Comparison of ENCODE assay signal across 8 cellular contexts in genomic region chr1:228084797-228085196, GRCh38. TPM values are rescaled to one million over a fixed set of nuclear protein-coding genes. Genes with fewer than 3 reads are reported as not detected.
DNase-seq lines count a peak whose midpoint lies in the region; ATAC-seq lines count a peak whose summit lies in the region.
"Had no signal": no experiment of that assay in that cellular context is flagged by ENCODE, and none has a peak within 500 bp of the region (broad histone marks: within the 10 kb centered on the region; RNA-seq: fewer than 3 reads in every experiment).

No MANE protein-coding gene starts in this region.

- H3K4me1 ChIP-seq in HUES6 (ENCODE audit: control insufficient read depth, insufficient read depth, low read length), result peaks cover 42% of the 10 kb centered on the region

- H3K4me3 ChIP-seq in HUES6 (ENCODE audit: low read depth, low read length) (peak overlapping the region; percentile 100), iPS-11a (ENCODE audit: low read depth, low read length) (peak overlapping the region; percentile 89)

- peaks cover 48% of the 10 kb centered on the region for H3K36me3 Mint-ChIP-seq in activated naive CD8-positive, alpha-beta T cell treated with anti-CD3 and anti-CD28 coated beads for 36 hours
- peaks cover 7% of the 10 kb centered on the region for H3K36me3 Mint-ChIP-seq in stimulated activated memory B cell treated with anti-CD40 and anti-IgM and Interleukin-4, amounts not matched to agents 10 μg/mL and 1 μg/mL and 100 μg/mL, for 72 hours

- ATAC-seq in stimulated activated memory B cell treated with anti-CD40 and anti-IgM and Interleukin-4, amounts not matched to agents 10 μg/mL and 1 μg/mL and 100 μg/mL, for 72 hours, result no peak

- peaks cover 1% of the 10 kb centered on the region; the same call in 1 of the 2 replicates for H3K27me3 ChIP-seq in HUES6 (ENCODE audit: control insufficient read depth, insufficient read depth, low read length)

- DNase-seq in activated naive CD8-positive, alpha-beta T cell treated with anti-CD3 and anti-CD28 coated beads for 36 hours, result no peak
- no peak for DNase-seq in AG20443 (ENCODE audit: low spot score)
- no peak for DNase-seq in midbrain (lab: John Stamatoyannopoulos, UW)
- DNase-seq in SIG-M5 (lab: John Stamatoyannopoulos, UW), result no peak
- DNase-seq: GOT3 had no signal

- no peak overlapping the region for H3K27ac ChIP-seq in HUES6 (ENCODE audit: low read depth, low read length)

- H3K9me3 Mint-ChIP-seq in activated naive CD8-positive, alpha-beta T cell treated with anti-CD3 and anti-CD28 coated beads for 36 hours, result no peaks in the 10 kb centered on the region
- no peaks in the 10 kb centered on the region for H3K9me3 Mint-ChIP-seq in stimulated activated memory B cell treated with anti-CD40 and anti-IgM and Interleukin-4, amounts not matched to agents 10 μg/mL and 1 μg/mL and 100 μg/mL, for 72 hours

- peaks cover 25% of the 10 kb centered on the region for H3K36me3 ChIP-seq in HUES6 (ENCODE audit: control insufficient read depth, insufficient read depth, low read length)

- peak overlapping the region; percentile 94 for H3K9ac ChIP-seq in HUES6 (ENCODE audit: low read length)

- peak overlapping the region; percentile 88 for H3K4me3 Mint-ChIP-seq in activated naive CD8-positive, alpha-beta T cell treated with anti-CD3 and anti-CD28 coated beads for 36 hours
- peak overlapping the region; percentile 94 for H3K4me3 Mint-ChIP-seq in stimulated activated memory B cell treated with anti-CD40 and anti-IgM and Interleukin-4, amounts not matched to agents 10 μg/mL and 1 μg/mL and 100 μg/mL, for 72 hours

- H3K27me3 Mint-ChIP-seq in activated naive CD8-positive, alpha-beta T cell treated with anti-CD3 and anti-CD28 coated beads for 36 hours, result no peaks in the 10 kb centered on the region
- H3K27me3 Mint-ChIP-seq in stimulated activated memory B cell treated with anti-CD40 and anti-IgM and Interleukin-4, amounts not matched to agents 10 μg/mL and 1 μg/mL and 100 μg/mL, for 72 hours, result no peaks in the 10 kb centered on the region

- H3K4me1 Mint-ChIP-seq in activated naive CD8-positive, alpha-beta T cell treated with anti-CD3 and anti-CD28 coated beads for 36 hours, result peaks cover 63% of the 10 kb centered on the region
- peaks cover 81% of the 10 kb centered on the region for H3K4me1 Mint-ChIP-seq in stimulated activated memory B cell treated with anti-CD40 and anti-IgM and Interleukin-4, amounts not matched to agents 10 μg/mL and 1 μg/mL and 100 μg/mL, for 72 hours

- H3K9me3 ChIP-seq in HUES6 (ENCODE audit: control insufficient read depth, insufficient read depth, low read depth, low read length), result no peaks in the 10 kb centered on the region

- H3K27ac Mint-ChIP-seq in activated naive CD8-positive, alpha-beta T cell treated with anti-CD3 and anti-CD28 coated beads for 36 hours, result peak overlapping the region; percentile 92
- H3K27ac Mint-ChIP-seq in stimulated activated memory B cell treated with anti-CD40 and anti-IgM and Interleukin-4, amounts not matched to agents 10 μg/mL and 1 μg/mL and 100 μg/mL, for 72 hours, result peak overlapping the region; percentile 93

RNA-seq across cellular contexts. Expression of gene ARF1, which starts 2.3 kb away (rescaled TPM):
- 100 to 1,000 TPM; 342 to 350 TPM for total RNA-seq in activated naive CD8-positive, alpha-beta T cell treated with anti-CD3 and anti-CD28 coated beads for 36 hours

RNA-seq across cellular contexts. Expression of gene C1orf35, which starts 18.3 kb away (rescaled TPM):
- total RNA-seq in activated naive CD8-positive, alpha-beta T cell treated with anti-CD3 and anti-CD28 coated beads for 36 hours, result 10 to 100 TPM; 24.4 to 26.1 TPM

RNA-seq across cellular contexts. Expression of gene MRPL55, which starts 24.3 kb away (rescaled TPM):
- total RNA-seq in activated naive CD8-positive, alpha-beta T cell treated with anti-CD3 and anti-CD28 coated beads for 36 hours, result 10 to 100 TPM; 75.0 to 82.4 TPM

RNA-seq across cellular contexts. Expression of gene GUK1, which starts 55.3 kb away (rescaled TPM):
- total RNA-seq in activated naive CD8-positive, alpha-beta T cell treated with anti-CD3 and anti-CD28 coated beads for 36 hours, result 100 to 1,000 TPM; 294 to 304 TPM
